In the genomic region with DNA sequence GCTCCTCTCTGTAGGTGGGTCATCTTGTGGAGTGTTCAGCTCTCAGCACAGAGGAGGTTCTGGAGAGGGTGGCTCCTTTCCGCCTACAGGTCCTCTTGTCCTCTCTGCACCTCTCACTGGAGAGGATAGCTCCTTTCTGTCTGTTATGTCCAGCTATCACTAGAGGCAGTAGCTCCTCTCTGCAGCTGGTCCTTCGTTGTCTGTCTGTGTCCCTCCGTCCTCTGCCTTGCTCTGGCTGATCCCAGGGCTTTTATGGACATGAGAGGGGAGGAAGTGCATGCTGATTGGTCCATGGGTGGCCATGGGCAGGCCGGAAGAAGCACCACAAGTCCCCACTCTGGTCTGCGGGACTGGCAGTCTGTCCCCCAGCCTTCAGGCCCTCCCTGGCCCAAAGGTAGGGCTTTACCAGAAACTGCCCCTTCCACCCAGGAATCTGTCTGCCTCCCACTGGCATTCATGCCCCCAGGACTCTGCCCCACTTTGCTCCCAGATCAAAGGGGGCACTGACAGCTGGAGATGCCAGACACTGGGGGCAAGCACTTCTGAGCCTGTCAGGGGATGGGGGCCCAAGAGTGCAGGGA, we compare ENCODE assay signal across 14 cellular contexts. TPM values are rescaled to one million over a fixed set of nuclear protein-coding genes. Genes with fewer than 3 reads are reported as not detected.
DNase-seq lines count a peak whose midpoint lies in the region; ATAC-seq and TF ChIP-seq lines count a peak whose summit lies in the region.
"Had no signal": no experiment of that assay in that cellular context is flagged by ENCODE, and none has a peak within 500 bp of the region (broad histone marks: within the 10 kb centered on the region; RNA-seq: fewer than 3 reads in every experiment).

No MANE protein-coding gene starts in this region.

- no peaks in the 10 kb centered on the region for H3K36me3 ChIP-seq in GM23338 (ENCODE audit: insufficient read depth)
- no peaks in the 10 kb centered on the region for H3K36me3 ChIP-seq in RWPE2 (ENCODE audit: low read depth)

- H3K4me3 Mint-ChIP-seq in GM23338 = no peak overlapping the region
- H3K4me3 Mint-ChIP-seq in stimulated activated effector memory CD8-positive, alpha-beta T cell treated with anti-CD3 and anti-CD28 coated beads, Interleukin-12 subunit alpha, Interleukin-12 subunit beta, amount 100 ng/mL, for 72 hours = no peak overlapping the region

- H3K36me3 Mint-ChIP-seq in GM23338 (ENCODE audit: low read depth) = no peaks in the 10 kb centered on the region; the same call in 2 of the 3 replicates
- H3K36me3 Mint-ChIP-seq in stimulated activated effector memory CD8-positive, alpha-beta T cell treated with anti-CD3 and anti-CD28 coated beads, Interleukin-12 subunit alpha, Interleukin-12 subunit beta, amount 100 ng/mL, for 72 hours = no peaks in the 10 kb centered on the region

- peak overlapping the region; percentile 74; the same call in 1 of the 2 replicates for H3K4me2 ChIP-seq in GM23338

- DNase-seq in GM23338 (ENCODE audit: low spot score) = no peak
- DNase-seq in RWPE2 (ENCODE audit: low spot score) = no peak
- DNase-seq in foreskin keratinocyte = no peak
- no peak for DNase-seq in stimulated activated effector memory CD8-positive, alpha-beta T cell treated with anti-CD3 and anti-CD28 coated beads, Interleukin-12 subunit alpha, Interleukin-12 subunit beta, amount 100 ng/mL, for 72 hours (ENCODE audit: low spot score in 2 of 2)
- DNase-seq in GM10266 (ENCODE audit: extremely low spot score) = no peak
- DNase-seq: DMS79 treated with DMSO at 0.1 percent for 48 hours, IMR-90, Kasumi-1, NCI-H2171, NCI-H446 treated with DMSO at 0.1 percent for 48 hours had no signal

- H2AFZ ChIP-seq in GM23338 = peak overlapping the region; percentile 99

- no peaks in the 10 kb centered on the region for H3K79me2 ChIP-seq in GM23338 (replicated peaks; ENCODE audit: insufficient read depth)

- no peak overlapping the region for H3K27ac Mint-ChIP-seq in GM23338
- no peak overlapping the region for H3K27ac Mint-ChIP-seq in stimulated activated effector memory CD8-positive, alpha-beta T cell treated with anti-CD3 and anti-CD28 coated beads, Interleukin-12 subunit alpha, Interleukin-12 subunit beta, amount 100 ng/mL, for 72 hours

- H3K4me3 ChIP-seq in GM23338 = peak overlapping the region; percentile 41; the same call in 1 of the 2 replicates
- H3K4me3 ChIP-seq in RWPE2 (ENCODE audit: severe bottlenecking) = no peak overlapping the region
- H3K4me3 ChIP-seq: GM12878 had no signal

- no peaks in the 10 kb centered on the region for H3K9me2 ChIP-seq in GM23338 (ENCODE audit: insufficient read depth)

- H3K4me1 ChIP-seq in GM23338 (ENCODE audit: insufficient read depth) (no peaks in the 10 kb centered on the region), RWPE2 (ENCODE audit: insufficient read depth, poor library complexity, severe bottlenecking) (no peaks in the 10 kb centered on the region), foreskin keratinocyte (no peaks in the 10 kb centered on the region)

- peaks cover 2% of the 10 kb centered on the region for H3K27me3 Mint-ChIP-seq in GM23338 (ENCODE audit: insufficient read depth, low read depth, poor library complexity)

- ATAC-seq in GM23338 (peak; percentile 36), RWPE2 (ENCODE audit: low read depth) (peak; percentile 12; the same call in 1 of the 3 replicates), foreskin keratinocyte (peak; percentile 19), HG02870 (IDR thresholded peaks at IDR 0.05; ENCODE audit: unreplicated experiment) (no peak), GM18517 (IDR thresholded peaks at IDR 0.05; ENCODE audit: unreplicated experiment) (no peak)
- ATAC-seq in stimulated activated effector memory CD8-positive, alpha-beta T cell treated with anti-CD3 and anti-CD28 coated beads, Interleukin-12 subunit alpha, Interleukin-12 subunit beta, amount 100 ng/mL, for 72 hours = peak; percentile 26
- ATAC-seq: GM12878 had no signal

- H3K27me3 ChIP-seq in GM23338 (ENCODE audit: insufficient read depth) (no peaks in the 10 kb centered on the region), RWPE2 (ENCODE audit: insufficient read depth, poor library complexity, severe bottlenecking) (no peaks in the 10 kb centered on the region), foreskin keratinocyte (peaks cover 3% of the 10 kb centered on the region)

- no peaks in the 10 kb centered on the region for H3F3A ChIP-seq in GM23338 (replicated peaks; ENCODE audit: low read depth)

- TF ChIP-seq CTCF in GM23338 (conservative IDR thresholded peaks at IDR 0.05; ENCODE audit: low read depth in 2 of 2) = no peak
- no peak for TF ChIP-seq CTCF in RWPE2 (IDR thresholded peaks at IDR 0.05; ENCODE audit: poor library complexity, severe bottlenecking)
- no peak for TF ChIP-seq CTCF in foreskin keratinocyte (conservative IDR thresholded peaks at IDR 0.05)
- TF ChIP-seq CTCF in GM10266 (IDR thresholded peaks at IDR 0.05; ENCODE audit: control insufficient read depth, insufficient read depth, low read depth, missing control alignments) = no peak

- H3K9me3 Mint-ChIP-seq in GM23338 = no peaks in the 10 kb centered on the region
- H3K9me3 Mint-ChIP-seq in stimulated activated effector memory CD8-positive, alpha-beta T cell treated with anti-CD3 and anti-CD28 coated beads, Interleukin-12 subunit alpha, Interleukin-12 subunit beta, amount 100 ng/mL, for 72 hours = no peaks in the 10 kb centered on the region

- no peaks in the 10 kb centered on the region for H4K20me1 ChIP-seq in GM23338 (replicated peaks; ENCODE audit: insufficient read depth)

- H3K4me1 Mint-ChIP-seq in GM23338 = no peaks in the 10 kb centered on the region
- H3K4me1 Mint-ChIP-seq in stimulated activated effector memory CD8-positive, alpha-beta T cell treated with anti-CD3 and anti-CD28 coated beads, Interleukin-12 subunit alpha, Interleukin-12 subunit beta, amount 100 ng/mL, for 72 hours = no peaks in the 10 kb centered on the region

- no peaks in the 10 kb centered on the region for H3K9me3 ChIP-seq in RWPE2 (ENCODE audit: severe bottlenecking)

- H3K27ac ChIP-seq in GM23338 (ENCODE audit: low read depth) (no peak overlapping the region), RWPE2 (ENCODE audit: poor library complexity, severe bottlenecking) (no peak overlapping the region), foreskin keratinocyte (no peak overlapping the region)
- H3K27ac ChIP-seq: RWPE1 had no signal

TF ChIP-seq in GM23338, 12 proteins besides CTCF, POLR2A, EP300 and RAD21:
- TF ChIP-seq, protein P1, sequence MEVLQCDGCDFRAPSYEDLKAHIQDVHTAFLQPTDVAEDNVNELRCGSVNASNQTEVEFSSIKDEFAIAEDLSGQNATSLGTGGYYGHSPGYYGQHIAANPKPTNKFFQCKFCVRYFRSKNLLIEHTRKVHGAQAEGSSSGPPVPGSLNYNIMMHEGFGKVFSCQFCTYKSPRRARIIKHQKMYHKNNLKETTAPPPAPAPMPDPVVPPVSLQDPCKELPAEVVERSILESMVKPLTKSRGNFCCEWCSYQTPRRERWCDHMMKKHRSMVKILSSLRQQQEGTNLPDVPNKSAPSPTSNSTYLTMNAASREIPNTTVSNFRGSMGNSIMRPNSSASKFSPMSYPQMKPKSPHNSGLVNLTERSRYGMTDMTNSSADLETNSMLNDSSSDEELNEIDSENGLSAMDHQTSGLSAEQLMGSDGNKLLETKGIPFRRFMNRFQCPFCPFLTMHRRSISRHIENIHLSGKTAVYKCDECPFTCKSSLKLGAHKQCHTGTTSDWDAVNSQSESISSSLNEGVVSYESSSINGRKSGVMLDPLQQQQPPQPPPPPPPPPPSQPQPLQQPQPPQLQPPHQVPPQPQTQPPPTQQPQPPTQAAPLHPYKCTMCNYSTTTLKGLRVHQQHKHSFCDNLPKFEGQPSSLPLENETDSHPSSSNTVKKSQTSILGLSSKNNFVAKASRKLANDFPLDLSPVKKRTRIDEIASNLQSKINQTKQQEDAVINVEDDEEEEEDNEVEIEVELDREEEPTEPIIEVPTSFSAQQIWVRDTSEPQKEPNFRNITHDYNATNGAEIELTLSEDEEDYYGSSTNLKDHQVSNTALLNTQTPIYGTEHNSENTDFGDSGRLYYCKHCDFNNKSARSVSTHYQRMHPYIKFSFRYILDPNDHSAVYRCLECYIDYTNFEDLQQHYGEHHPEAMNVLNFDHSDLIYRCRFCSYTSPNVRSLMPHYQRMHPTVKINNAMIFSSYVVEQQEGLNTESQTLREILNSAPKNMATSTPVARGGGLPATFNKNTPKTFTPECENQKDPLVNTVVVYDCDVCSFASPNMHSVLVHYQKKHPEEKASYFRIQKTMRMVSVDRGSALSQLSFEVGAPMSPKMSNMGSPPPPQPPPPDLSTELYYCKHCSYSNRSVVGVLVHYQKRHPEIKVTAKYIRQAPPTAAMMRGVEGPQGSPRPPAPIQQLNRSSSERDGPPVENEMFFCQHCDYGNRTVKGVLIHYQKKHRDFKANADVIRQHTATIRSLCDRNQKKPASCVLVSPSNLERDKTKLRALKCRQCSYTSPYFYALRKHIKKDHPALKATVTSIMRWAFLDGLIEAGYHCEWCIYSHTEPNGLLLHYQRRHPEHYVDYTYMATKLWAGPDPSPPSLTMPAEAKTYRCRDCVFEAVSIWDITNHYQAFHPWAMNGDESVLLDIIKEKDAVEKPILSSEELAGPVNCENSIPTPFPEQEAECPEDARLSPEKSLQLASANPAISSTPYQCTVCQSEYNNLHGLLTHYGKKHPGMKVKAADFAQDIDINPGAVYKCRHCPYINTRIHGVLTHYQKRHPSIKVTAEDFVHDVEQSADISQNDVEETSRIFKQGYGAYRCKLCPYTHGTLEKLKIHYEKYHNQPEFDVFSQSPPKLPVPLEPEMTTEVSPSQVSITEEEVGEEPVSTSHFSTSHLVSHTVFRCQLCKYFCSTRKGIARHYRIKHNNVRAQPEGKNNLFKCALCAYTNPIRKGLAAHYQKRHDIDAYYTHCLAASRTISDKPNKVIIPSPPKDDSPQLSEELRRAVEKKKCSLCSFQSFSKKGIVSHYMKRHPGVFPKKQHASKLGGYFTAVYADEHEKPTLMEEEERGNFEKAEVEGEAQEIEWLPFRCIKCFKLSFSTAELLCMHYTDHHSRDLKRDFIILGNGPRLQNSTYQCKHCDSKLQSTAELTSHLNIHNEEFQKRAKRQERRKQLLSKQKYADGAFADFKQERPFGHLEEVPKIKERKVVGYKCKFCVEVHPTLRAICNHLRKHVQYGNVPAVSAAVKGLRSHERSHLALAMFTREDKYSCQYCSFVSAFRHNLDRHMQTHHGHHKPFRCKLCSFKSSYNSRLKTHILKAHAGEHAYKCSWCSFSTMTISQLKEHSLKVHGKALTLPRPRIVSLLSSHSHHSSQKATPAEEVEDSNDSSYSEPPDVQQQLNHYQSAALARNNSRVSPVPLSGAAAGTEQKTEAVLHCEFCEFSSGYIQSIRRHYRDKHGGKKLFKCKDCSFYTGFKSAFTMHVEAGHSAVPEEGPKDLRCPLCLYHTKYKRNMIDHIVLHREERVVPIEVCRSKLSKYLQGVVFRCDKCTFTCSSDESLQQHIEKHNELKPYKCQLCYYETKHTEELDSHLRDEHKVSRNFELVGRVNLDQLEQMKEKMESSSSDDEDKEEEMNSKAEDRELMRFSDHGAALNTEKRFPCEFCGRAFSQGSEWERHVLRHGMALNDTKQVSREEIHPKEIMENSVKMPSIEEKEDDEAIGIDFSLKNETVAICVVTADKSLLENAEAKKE (CRISPR knock-in tag; IDR thresholded peaks at IDR 0.05) = no peak
- no peak for TF ChIP-seq EZH2 (IDR thresholded peaks at IDR 0.05; ENCODE audit: low read depth, unreplicated experiment)

RNA-seq across cellular contexts. Expression of a gene that starts 38.6 kb away (rescaled TPM):
- total RNA-seq in GM23338 (2014; rRNA removed; shearing (Covaris generic)) = 7.4 and 7.9 TPM in 2 replicates
- polyA plus RNA-seq in GM23338 (2016; fragmentation: Nextera tagmentation; extraction: Ambion mirVana) (9.2 and 9.5 TPM in 2 replicates), foreskin keratinocyte (not detected in 2 replicates)
- not detected in 2 replicates for total RNA-seq in foreskin keratinocyte
- total RNA-seq: IMR-90 had no signal
- polyA plus RNA-seq: IMR-90 had no signal

Comparison
In these comparisons a context has a peak if more than half of its experiments do, and no peak if none do; other contexts are left out.
1. ATAC-seq: peak in GM23338 (single experiment), RWPE2 (single experiment), foreskin keratinocyte (single experiment) and stimulated activated effector memory CD8-positive, alpha-beta T cell treated with anti-CD3 and anti-CD28 coated beads, Interleukin-12 subunit alpha, Interleukin-12 subunit beta, amount 100 ng/mL, for 72 hours (single experiment); none in HG02870 (single experiment) and GM18517 (single experiment).